37 cellular contexts compared by ENCODE assay signal in genomic region chr13:52984881-52985363, GRCh38. TPM values are rescaled to one million over a fixed set of nuclear protein-coding genes. Genes with fewer than 3 reads are reported as not detected.
"Had no signal": no experiment of that assay in that cellular context is flagged by ENCODE, and none has a peak within 500 bp of the region (broad histone marks: within the 10 kb centered on the region; RNA-seq: fewer than 3 reads in every experiment).

No MANE protein-coding gene starts in this region.

- H3K4me1 ChIP-seq: ascending aorta had no signal

- DNase-seq: activated B cell treated with CpG ODN at 0.5 μM for 24 hours; activated CD4-positive, alpha-beta memory T cell treated with anti-CD3 and anti-CD28 coated beads for 36 hours; activated CD4-positive, alpha-beta T cell treated with anti-CD3 and anti-CD28 coated beads for 4 hours; activated CD4-positive, alpha-beta T cell treated with anti-CD3 and anti-CD28 coated beads, Interleukin-2, amount 10 ng/mL, durations not matched to agents 24 days and 14 days; activated CD4-positive, alpha-beta T cell treated with anti-CD3 and anti-CD28 coated beads, Interleukin-2, amount 50 U/mL, for 1 hour; activated CD4-positive, alpha-beta T cell treated with anti-CD3 and anti-CD28 coated beads, Interleukin-2, amount 50 U/mL, for 4 hours; activated CD4-positive, CD25-positive, alpha-beta regulatory T cell treated with anti-CD3 and anti-CD28 coated beads, Interleukin-2, amount 50 U/mL, for 72 hours; activated CD8-positive, alpha-beta memory T cell treated with anti-CD3 and anti-CD28 coated beads, Interleukin-2, amount 50 U/mL, for 4 hours; activated CD8-positive, alpha-beta T cell treated with anti-CD3 and anti-CD28 coated beads for 36 hours; activated effector memory CD4-positive, alpha-beta T cell treated with anti-CD3 and anti-CD28 coated beads, Interleukin-2, amount 50 U/mL, for 16 hours; activated gamma-delta T cell treated with Interleukin-2 at 50 U/mL for 16 hours; activated naive CD4-positive, alpha-beta T cell; activated naive CD4-positive, alpha-beta T cell treated with anti-CD3 and anti-CD28 coated beads, Interleukin-2, amount 10 ng/mL, durations not matched to agents 7 days and 5 days; activated naive CD8-positive, alpha-beta T cell treated with anti-CD3 and anti-CD28 coated beads, Interleukin-2, amount 10 ng/mL, durations not matched to agents 7 days and 5 days; activated naive CD8-positive, alpha-beta T cell treated with anti-CD3 and anti-CD28 coated beads, Interleukin-2, amount 50 U/mL, for 24 hours; activated T-cell treated with anti-CD3 and anti-CD28 coated beads for 4 hours; activated T-cell treated with anti-CD3 and anti-CD28 coated beads, Interleukin-2, amount 50 U/mL, for 1 hour; activated T-cell treated with anti-CD3 and anti-CD28 coated beads, Interleukin-2, amount 50 U/mL, for 4 hours; activated T-cell treated with anti-CD3 and anti-CD28 coated beads, Interleukin-2, amount 50 U/mL, for 72 hours; amygdala; anterior cingulate cortex; caudate nucleus; cerebellar nuclear complex; T-helper 17 cell; T1000 had no signal

- H3K27me3 Mint-ChIP-seq: activated CD4-positive, alpha-beta T cell treated with anti-CD3 and anti-CD28 coated beads, Interleukin-2, amount 10 ng/mL, durations not matched to agents 24 days and 14 days; activated naive CD4-positive, alpha-beta T cell treated with anti-CD3 and anti-CD28 coated beads, Interleukin-2, amount 10 ng/mL, durations not matched to agents 7 days and 5 days had no signal

- H3K27me3 ChIP-seq: ascending aorta, cardiac muscle cell had no signal

- H3K4me1 Mint-ChIP-seq: activated B cell treated with CpG ODN at 0.5 μM for 24 hours; activated CD4-positive, alpha-beta T cell treated with anti-CD3 and anti-CD28 coated beads, Interleukin-2, amount 10 ng/mL, durations not matched to agents 24 days and 14 days; activated naive CD4-positive, alpha-beta T cell treated with anti-CD3 and anti-CD28 coated beads, Interleukin-2, amount 10 ng/mL, durations not matched to agents 7 days and 5 days; activated naive CD4-positive, alpha-beta T cell treated with anti-CD3 and anti-CD28 coated beads, Interleukin-2, amount 50 U/mL, for 24 hours; activated naive CD8-positive, alpha-beta T cell treated with anti-CD3 and anti-CD28 coated beads, Interleukin-2, amount 10 ng/mL, durations not matched to agents 7 days and 5 days; activated naive CD8-positive, alpha-beta T cell treated with anti-CD3 and anti-CD28 coated beads, Interleukin-2, amount 50 U/mL, for 24 hours; activated T-helper 17 cell treated with anti-CD3 and anti-CD28 coated beads, Interleukin-2, amount 50 U/mL, for 72 hours; central memory CD8-positive, alpha-beta T cell; T-helper 17 cell had no signal

- H3K9me3 ChIP-seq: ascending aorta had no signal

- H3K27ac ChIP-seq: ascending aorta, cardiac muscle cell, VCaP had no signal

- H3K27ac Mint-ChIP-seq: activated B cell treated with CpG ODN at 0.5 μM for 24 hours; activated CD4-positive, alpha-beta memory T cell treated with anti-CD3 and anti-CD28 coated beads for 36 hours; activated CD4-positive, alpha-beta T cell treated with anti-CD3 and anti-CD28 coated beads, Interleukin-2, amount 10 ng/mL, durations not matched to agents 24 days and 14 days; activated CD8-positive, alpha-beta T cell treated with anti-CD3 and anti-CD28 coated beads for 36 hours; activated naive CD4-positive, alpha-beta T cell treated with anti-CD3 and anti-CD28 coated beads, Interleukin-2, amount 10 ng/mL, durations not matched to agents 7 days and 5 days; activated naive CD4-positive, alpha-beta T cell treated with anti-CD3 and anti-CD28 coated beads, Interleukin-2, amount 50 U/mL, for 24 hours; activated naive CD8-positive, alpha-beta T cell; activated naive CD8-positive, alpha-beta T cell treated with anti-CD3 and anti-CD28 coated beads, Interleukin-2, amount 10 ng/mL, durations not matched to agents 7 days and 5 days; activated naive CD8-positive, alpha-beta T cell treated with anti-CD3 and anti-CD28 coated beads, Interleukin-2, amount 50 U/mL, for 24 hours; activated T-cell treated with anti-CD3 and anti-CD28 coated beads, Interleukin-2, amount 50 U/mL, for 72 hours; activated T-helper 1 cell treated with anti-CD3 and anti-CD28 coated beads, Interleukin-12 subunit alpha, Interleukin-12 subunit beta, Interleukin-2, Interleukin-4 antibody, amounts not matched to agents 30 ng/mL and 10 ng/mL and 1 ng/mL, durations not matched to agents 14 hours and 24 hours and 36 hours; activated T-helper 17 cell treated with anti-CD3 and anti-CD28 coated beads, Interleukin-2, amount 50 U/mL, for 72 hours; brain; T-helper 17 cell had no signal

- H3K36me3 Mint-ChIP-seq: activated CD4-positive, alpha-beta memory T cell treated with anti-CD3 and anti-CD28 coated beads for 36 hours; activated naive CD4-positive, alpha-beta T cell treated with anti-CD3 and anti-CD28 coated beads, Interleukin-2, amount 10 ng/mL, durations not matched to agents 7 days and 5 days; activated naive CD4-positive, alpha-beta T cell treated with anti-CD3 and anti-CD28 coated beads, Interleukin-2, amount 50 U/mL, for 24 hours; activated naive CD8-positive, alpha-beta T cell; activated naive CD8-positive, alpha-beta T cell treated with anti-CD3 and anti-CD28 coated beads, Interleukin-2, amount 10 ng/mL, durations not matched to agents 7 days and 5 days; brain had no signal

- ATAC-seq: activated CD8-positive, alpha-beta T cell treated with anti-CD3 and anti-CD28 coated beads for 36 hours; activated naive CD8-positive, alpha-beta T cell treated with anti-CD3 and anti-CD28 coated beads, Interleukin-2, amount 50 U/mL, for 24 hours; activated T-cell treated with anti-CD3 and anti-CD28 coated beads, Interleukin-2, amount 50 U/mL, for 4 hours; activated T-cell treated with anti-CD3 and anti-CD28 coated beads, Interleukin-2, amount 50 U/mL, for 72 hours; activated T-helper 17 cell treated with anti-CD3 and anti-CD28 coated beads, Interleukin-2, amount 50 U/mL, for 72 hours; T-helper 17 cell had no signal

- H3K4me3 Mint-ChIP-seq: activated B cell treated with CpG ODN at 0.5 μM for 24 hours; activated CD4-positive, alpha-beta memory T cell treated with anti-CD3 and anti-CD28 coated beads for 36 hours; activated CD4-positive, alpha-beta T cell treated with anti-CD3 and anti-CD28 coated beads, Interleukin-2, amount 10 ng/mL, durations not matched to agents 24 days and 14 days; activated CD8-positive, alpha-beta T cell treated with anti-CD3 and anti-CD28 coated beads for 36 hours; activated naive CD4-positive, alpha-beta T cell treated with anti-CD3 and anti-CD28 coated beads, Interleukin-2, amount 10 ng/mL, durations not matched to agents 7 days and 5 days; activated naive CD4-positive, alpha-beta T cell treated with anti-CD3 and anti-CD28 coated beads, Interleukin-2, amount 50 U/mL, for 24 hours; activated naive CD8-positive, alpha-beta T cell; activated naive CD8-positive, alpha-beta T cell treated with anti-CD3 and anti-CD28 coated beads, Interleukin-2, amount 10 ng/mL, durations not matched to agents 7 days and 5 days; activated naive CD8-positive, alpha-beta T cell treated with anti-CD3 and anti-CD28 coated beads, Interleukin-2, amount 50 U/mL, for 24 hours; activated T-cell treated with anti-CD3 and anti-CD28 coated beads, Interleukin-2, amount 50 U/mL, for 4 hours; activated T-cell treated with anti-CD3 and anti-CD28 coated beads, Interleukin-2, amount 50 U/mL, for 72 hours; activated T-helper 1 cell treated with anti-CD3 and anti-CD28 coated beads, Interleukin-12 subunit alpha, Interleukin-12 subunit beta, Interleukin-2, Interleukin-4 antibody, amounts not matched to agents 30 ng/mL and 10 ng/mL and 1 ng/mL, durations not matched to agents 14 hours and 24 hours and 36 hours; activated T-helper 17 cell treated with anti-CD3 and anti-CD28 coated beads, Interleukin-2, amount 50 U/mL, for 72 hours; brain; central memory CD8-positive, alpha-beta T cell; T-helper 17 cell had no signal

- H3K9me3 Mint-ChIP-seq: activated B cell treated with CpG ODN at 0.5 μM for 24 hours; activated CD4-positive, alpha-beta memory T cell treated with anti-CD3 and anti-CD28 coated beads for 36 hours; activated CD4-positive, alpha-beta T cell treated with anti-CD3 and anti-CD28 coated beads, Interleukin-2, amount 10 ng/mL, durations not matched to agents 24 days and 14 days; activated CD8-positive, alpha-beta T cell treated with anti-CD3 and anti-CD28 coated beads for 36 hours; activated naive CD4-positive, alpha-beta T cell treated with anti-CD3 and anti-CD28 coated beads, Interleukin-2, amount 10 ng/mL, durations not matched to agents 7 days and 5 days; activated naive CD8-positive, alpha-beta T cell treated with anti-CD3 and anti-CD28 coated beads, Interleukin-2, amount 10 ng/mL, durations not matched to agents 7 days and 5 days; activated naive CD8-positive, alpha-beta T cell treated with anti-CD3 and anti-CD28 coated beads, Interleukin-2, amount 50 U/mL, for 24 hours; activated T-cell treated with anti-CD3 and anti-CD28 coated beads, Interleukin-2, amount 50 U/mL, for 4 hours; activated T-cell treated with anti-CD3 and anti-CD28 coated beads, Interleukin-2, amount 50 U/mL, for 72 hours; activated T-helper 1 cell treated with anti-CD3 and anti-CD28 coated beads, Interleukin-12 subunit alpha, Interleukin-12 subunit beta, Interleukin-2, Interleukin-4 antibody, amounts not matched to agents 30 ng/mL and 10 ng/mL and 1 ng/mL, durations not matched to agents 14 hours and 24 hours and 36 hours; activated T-helper 17 cell treated with anti-CD3 and anti-CD28 coated beads, Interleukin-2, amount 50 U/mL, for 72 hours; central memory CD8-positive, alpha-beta T cell had no signal

- H3K4me3 ChIP-seq: ascending aorta, cardiac muscle cell had no signal

- H3K36me3 ChIP-seq: ascending aorta, cardiac muscle cell had no signal

RNA-seq across cellular contexts. Expression of gene OLFM4, which starts 43.7 kb away (rescaled TPM):
- total RNA-seq: activated B cell treated with CpG ODN at 0.5 μM for 24 hours; activated CD4-positive, alpha-beta memory T cell treated with anti-CD3 and anti-CD28 coated beads for 36 hours; activated CD4-positive, alpha-beta T cell treated with anti-CD3 and anti-CD28 coated beads, Interleukin-2, amount 10 ng/mL, durations not matched to agents 24 days and 14 days; activated CD8-positive, alpha-beta memory T cell treated with anti-CD3 and anti-CD28 coated beads for 36 hours; activated CD8-positive, alpha-beta T cell treated with anti-CD3 and anti-CD28 coated beads for 36 hours; activated naive CD8-positive, alpha-beta T cell treated with anti-CD3 and anti-CD28 coated beads, Interleukin-2, amount 10 ng/mL, durations not matched to agents 7 days and 5 days; activated T-cell treated with anti-CD3 and anti-CD28 coated beads, Interleukin-2, amount 50 U/mL, for 72 hours; activated T-helper 1 cell treated with anti-CD3 and anti-CD28 coated beads, Interleukin-12 subunit alpha, Interleukin-12 subunit beta, Interleukin-2, Interleukin-4 antibody, amounts not matched to agents 30 ng/mL and 10 ng/mL and 1 ng/mL, durations not matched to agents 14 hours and 24 hours and 36 hours; activated T-helper 17 cell treated with anti-CD3 and anti-CD28 coated beads, Interleukin-2, amount 50 U/mL, for 72 hours; ascending aorta; bronchial epithelial cell; cardiac muscle cell; T-helper 17 cell; T-helper 2 cell treated with Interferon-gamma antibody and Interleukin-4, amounts not matched to agents 100 ng/mL and 5 ng/mL, for 36 hours had no signal
- polyA plus RNA-seq: cardiac muscle cell had no signal
